In the genomic region with DNA sequence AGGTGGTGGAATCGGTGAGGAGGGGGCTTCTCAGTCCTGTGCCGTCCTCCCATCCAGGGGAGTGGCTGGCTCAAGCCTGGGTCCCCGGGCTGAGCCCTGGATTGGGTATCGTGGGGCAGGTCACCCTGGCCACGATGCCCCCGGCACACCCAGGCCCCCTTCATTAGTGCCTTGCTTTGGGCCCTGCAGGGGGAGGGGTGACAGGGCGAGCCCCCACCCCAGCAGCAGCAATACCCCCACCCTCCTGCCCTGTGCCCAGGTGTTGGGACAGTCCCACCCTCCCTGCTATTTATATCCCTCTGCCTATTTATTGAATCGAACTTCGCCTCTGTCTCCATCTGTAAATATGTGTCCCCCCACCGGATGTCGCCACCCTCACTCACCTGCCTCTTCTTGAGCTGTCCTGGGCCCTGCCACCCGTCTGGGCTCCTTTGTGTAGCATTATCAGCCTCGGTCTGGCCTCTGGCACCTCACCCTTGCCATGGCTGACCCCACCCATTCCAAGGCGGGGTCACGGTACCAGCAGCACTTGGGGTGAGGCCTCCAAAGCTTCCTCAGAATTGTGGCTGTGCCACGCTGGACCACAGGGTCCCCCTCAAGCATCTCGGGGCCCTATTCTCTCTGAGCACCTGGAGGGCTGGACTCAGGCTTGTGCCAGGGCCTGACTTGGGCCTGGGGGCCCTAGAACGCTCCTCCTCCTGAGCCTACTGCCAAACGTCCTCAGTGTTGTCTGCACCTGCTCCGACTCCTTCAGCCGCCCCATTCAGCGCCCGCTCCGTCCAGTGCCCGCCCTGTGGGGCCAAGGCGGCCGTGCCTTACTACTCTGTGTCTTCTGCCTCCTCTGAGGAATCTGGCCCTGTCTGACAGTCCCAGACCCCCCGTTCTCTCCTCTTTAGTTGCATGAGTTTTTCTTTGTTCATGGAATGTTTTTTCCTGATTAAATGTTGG, we compare ENCODE assay signal across 17 cellular contexts. TPM values are rescaled to one million over a fixed set of nuclear protein-coding genes. Genes with fewer than 3 reads are reported as not detected.
DNase-seq lines count a peak whose midpoint lies in the region; ATAC-seq, FAIRE-seq and TF ChIP-seq lines count a peak whose summit lies in the region.
"Had no signal": no experiment of that assay in that cellular context is flagged by ENCODE, and none has a peak within 500 bp of the region (broad histone marks: within the 10 kb centered on the region; RNA-seq: fewer than 3 reads in every experiment).

No MANE protein-coding gene starts in this region.

- no peak overlapping the region for H3K4me3 ChIP-seq in right cardiac atrium (ENCODE audit: low read length)
- no peak overlapping the region for H3K4me3 ChIP-seq in endothelial cell of umbilical vein (replicated peaks in 1 of 3; ENCODE audit: insufficient read depth in 1 of 3, low read depth in 1 of 3, low read length in 3 of 3)
- no peak overlapping the region for H3K4me3 ChIP-seq in osteoblast (ENCODE audit: insufficient read depth, low read length)

- 77% methylated on average over 28 of the region's 28 CpGs for WGBS in right cardiac atrium

- intact Hi-C loops in right cardiac atrium (cut with DNase I): no loop called here
- intact Hi-C loops in Right ventricle myocardium superior (cut with DNase I): no loop called here
- intact Hi-C loops in endothelial cell of umbilical vein (cut with micrococcal nuclease): no loop called here

- H3K79me2 ChIP-seq in endothelial cell of umbilical vein (ENCODE audit: control insufficient read depth, insufficient read depth, low read length): no peaks in the 10 kb centered on the region
- H3K79me2 ChIP-seq in osteoblast (ENCODE audit: insufficient read depth, low read length): no peaks in the 10 kb centered on the region

- TF ChIP-seq CTCF in endothelial cell of umbilical vein (IDR thresholded peaks at IDR 0.05; ENCODE audit: extremely low read depth in 1 of 2, insufficient read depth in 1 of 2, low read depth in 1 of 2, low read length in 2 of 2) (no peak), osteoblast (IDR thresholded peaks at IDR 0.05; ENCODE audit: extremely low read depth, low read depth, low read length) (no peak)

- no peaks in the 10 kb centered on the region for H4K20me1 ChIP-seq in endothelial cell of umbilical vein (replicated peaks; ENCODE audit: control insufficient read depth, extremely low read depth, insufficient read depth, low read length)
- H4K20me1 ChIP-seq in osteoblast (ENCODE audit: insufficient read depth, low read length): peaks cover 3% of the 10 kb centered on the region

- H3K9me3 ChIP-seq in right cardiac atrium (ENCODE audit: control insufficient read depth, low read length): no peaks in the 10 kb centered on the region
- H3K9me3 ChIP-seq in endothelial cell of umbilical vein (replicated peaks; ENCODE audit: control insufficient read depth, insufficient read depth, low read length): no peaks in the 10 kb centered on the region
- no peaks in the 10 kb centered on the region for H3K9me3 ChIP-seq in osteoblast (ENCODE audit: low read depth, low read length)

- H3K27me3 ChIP-seq in right cardiac atrium (ENCODE audit: control insufficient read depth, insufficient read depth) (no peaks in the 10 kb centered on the region), endothelial cell of umbilical vein (ENCODE audit: control insufficient read depth in 2 of 2, insufficient read depth in 2 of 2, low read length in 2 of 2) (no peaks in the 10 kb centered on the region), osteoblast (ENCODE audit: insufficient read depth, low read length) (no peaks in the 10 kb centered on the region)

- dilution Hi-C loops in endothelial cell of umbilical vein (cut with MboI; ENCODE audit: extremely low pct_ligation_motif_present, low sequenced_read_pairs): no loop called here

- CTCF ChIA-PET in endothelial cell of umbilical vein (lab: Charles Lee): interaction anchor here (0.9 to 1.6 kb wide), 2 partner anchors 9 to 14 kb away, joined by 3 read pairs; no protein-coding TSS in a partner anchor

- H3K4me1 ChIP-seq in right cardiac atrium (ENCODE audit: control insufficient read depth, insufficient read depth, low read length) (no peaks in the 10 kb centered on the region), endothelial cell of umbilical vein (ENCODE audit: control insufficient read depth, extremely low read depth, insufficient read depth, low read length) (peaks cover under 1% of the 10 kb centered on the region), osteoblast (ENCODE audit: insufficient read depth, low read length) (no peaks in the 10 kb centered on the region)

- DNase-seq in right cardiac atrium (peak in 2 of 3 donors; percentile 11 to 42), Right ventricle myocardium superior (no peak), endothelial cell of umbilical vein (ENCODE audit: low read depth, low spot score) (no peak), osteoblast (ENCODE audit: insufficient read length, low spot score, missing footprints) (peak; percentile 73), SW 1271 (lab: John Stamatoyannopoulos, UW) (no peak)
- DNase-seq in activated T-cell treated with anti-CD3 and anti-CD28 coated beads, Interleukin-2, amount 50 U/mL, for 48 hours: no peak
- DNase-seq in stimulated activated CD4-positive, alpha-beta T cell treated with anti-CD3 and anti-CD28 coated beads, Interleukin-4, amount 100 ng/mL, for 24 hours: no peak
- DNase-seq: AML-193; Calu3; CD4-positive, CD25-positive, alpha-beta regulatory T cell; HCEC 1CT; NCI-H187 treated with DMSO at 0.1 percent for 48 hours; NCI-H446 treated with DMSO at 0.1 percent for 48 hours; NCI-H82; SIG-M5 had no signal

- no peaks in the 10 kb centered on the region for H3K9me1 ChIP-seq in endothelial cell of umbilical vein (replicated peaks; ENCODE audit: control insufficient read depth, extremely low read depth, insufficient read depth, low read length)

- H3K36me3 ChIP-seq in endothelial cell of umbilical vein (ENCODE audit: control insufficient read depth in 2 of 2, extremely low read depth in 1 of 2, insufficient read depth in 2 of 2, low read length in 2 of 2): peaks cover 0 to 22% of the 10 kb centered on the region in 2 experiments
- peaks cover 11% of the 10 kb centered on the region for H3K36me3 ChIP-seq in osteoblast (ENCODE audit: insufficient read depth, low read length)

- POLR2A ChIA-PET in endothelial cell of umbilical vein (lab: Charles Lee): no interaction called here

- no peak for TF ChIP-seq POLR2A in endothelial cell of umbilical vein (IDR thresholded peaks at IDR 0.05; ENCODE audit: low read depth, low read length)

- H2AFZ ChIP-seq in endothelial cell of umbilical vein (ENCODE audit: low read depth, low read length) (no peak overlapping the region), osteoblast (ENCODE audit: low read length) (no peak overlapping the region)

- H3K4me2 ChIP-seq in endothelial cell of umbilical vein (ENCODE audit: insufficient read depth, low read length): no peak overlapping the region
- H3K4me2 ChIP-seq in osteoblast (ENCODE audit: insufficient read depth, low read length): no peak overlapping the region

- BruUV-seq in endothelial cell of umbilical vein (replicated peaks; lab: Mats Ljungman, UMichigan): TSS peak; percentile 38

- no peak overlapping the region for H3K9ac ChIP-seq in endothelial cell of umbilical vein (replicated peaks; ENCODE audit: extremely low read depth, insufficient read depth, low read length)

- no peak for FAIRE-seq in endothelial cell of umbilical vein (lab: Jason Lieb, UNC)
- FAIRE-seq: RCC 7860 had no signal

- no peak for ATAC-seq in right cardiac atrium
- ATAC-seq in Right ventricle myocardium superior (ENCODE audit: poor library complexity): no peak

- H3K27ac ChIP-seq in right cardiac atrium (ENCODE audit: low read length): no peak overlapping the region
- H3K27ac ChIP-seq in endothelial cell of umbilical vein (ENCODE audit: insufficient read depth, low read depth, low read length): no peak overlapping the region
- H3K27ac ChIP-seq in osteoblast (ENCODE audit: low read depth, low read length): no peak overlapping the region
- H3K27ac ChIP-seq: HL-60 had no signal

RNA-seq across cellular contexts. Expression of a gene that starts 6.1 kb away (rescaled TPM):
- total RNA-seq in right cardiac atrium (10 to 100 TPM; 16.3 to 22.0 (median 19.5) TPM), Right ventricle myocardium superior (18.0 TPM), endothelial cell of umbilical vein (14.3 and 17.8 TPM in 2 replicates), osteoblast (16.5 and 21.7 TPM in 2 replicates)
- polyA plus RNA-seq in right cardiac atrium (25.8 TPM), endothelial cell of umbilical vein (31.9 and 47.8 TPM in 2 replicates)
- polyA plus RNA-seq in endothelial cell of umbilical vein (2011; cell fraction: cytosol; rRNA removed): 22.4 and 25.4 TPM in 2 replicates
- polyA plus RNA-seq in endothelial cell of umbilical vein (2011; cell fraction: nucleus; rRNA removed): 5.0 and 7.1 TPM in 2 replicates
- 18.7 and 19.4 TPM in 2 replicates for polyA plus RNA-seq in endothelial cell of umbilical vein (2012)
- 4.6 and 6.8 TPM in 2 replicates for polyA minus RNA-seq in endothelial cell of umbilical vein
- polyA minus RNA-seq in endothelial cell of umbilical vein (2011; cell fraction: cytosol; rRNA and poly(A)+ RNA removed): 18.5 TPM
- 0.48 and 1.4 TPM in 2 replicates for polyA minus RNA-seq in endothelial cell of umbilical vein (2011; cell fraction: nucleus; rRNA and poly(A)+ RNA removed)

RNA-seq across cellular contexts. Expression of a gene that starts 13.5 kb away (rescaled TPM):
- total RNA-seq in right cardiac atrium (10 to 100 TPM; 51.1 to 62.1 (median 60.3) TPM), Right ventricle myocardium superior (54.7 TPM), endothelial cell of umbilical vein (27.2 and 31.4 TPM in 2 replicates), osteoblast (30.4 and 31.5 TPM in 2 replicates)
- polyA plus RNA-seq in right cardiac atrium (43.6 TPM), endothelial cell of umbilical vein (25.3 and 28.3 TPM in 2 replicates)
- polyA plus RNA-seq in endothelial cell of umbilical vein (2011; cell fraction: cytosol; rRNA removed): 21.3 and 26.1 TPM in 2 replicates
- 10.5 and 10.9 TPM in 2 replicates for polyA plus RNA-seq in endothelial cell of umbilical vein (2011; cell fraction: nucleus; rRNA removed)
- 18.7 and 25.4 TPM in 2 replicates for polyA plus RNA-seq in endothelial cell of umbilical vein (2012)
- 20.1 and 20.2 TPM in 2 replicates for polyA minus RNA-seq in endothelial cell of umbilical vein
- polyA minus RNA-seq in endothelial cell of umbilical vein (2011; cell fraction: cytosol; rRNA and poly(A)+ RNA removed): 47.9 TPM
- polyA minus RNA-seq in endothelial cell of umbilical vein (2011; cell fraction: nucleus; rRNA and poly(A)+ RNA removed): 4.5 and 4.8 TPM in 2 replicates

RNA-seq across cellular contexts. Expression of a gene that starts 14.9 kb away (rescaled TPM):
- total RNA-seq in right cardiac atrium: 10 to 100 TPM; 26.5 to 34.0 (median 29.6) TPM
- polyA plus RNA-seq in right cardiac atrium: 12.2 TPM
- 15.0 TPM for total RNA-seq in Right ventricle myocardium superior
- total RNA-seq in endothelial cell of umbilical vein: 58.3 and 58.6 TPM in 2 replicates
- 56.8 and 63.2 TPM in 2 replicates for polyA plus RNA-seq in endothelial cell of umbilical vein
- polyA plus RNA-seq in endothelial cell of umbilical vein (2011; cell fraction: cytosol; rRNA removed): 16.5 and 21.7 TPM in 2 replicates
- 245 and 272 TPM in 2 replicates for polyA plus RNA-seq in endothelial cell of umbilical vein (2011; cell fraction: nucleus; rRNA removed)
- polyA plus RNA-seq in endothelial cell of umbilical vein (2012): 40.4 and 51.8 TPM in 2 replicates
- polyA minus RNA-seq in endothelial cell of umbilical vein: 79.7 and 86.2 TPM in 2 replicates
- 10.7 TPM for polyA minus RNA-seq in endothelial cell of umbilical vein (2011; cell fraction: cytosol; rRNA and poly(A)+ RNA removed)
- polyA minus RNA-seq in endothelial cell of umbilical vein (2011; cell fraction: nucleus; rRNA and poly(A)+ RNA removed): 65.9 and 96.1 TPM in 2 replicates
- 15.9 and 18.8 TPM in 2 replicates for total RNA-seq in osteoblast

RNA-seq across cellular contexts. Expression of a gene that starts 17.5 kb away (rescaled TPM):
- total RNA-seq in right cardiac atrium (10 to 100 TPM; 14.4 to 18.9 (median 15.5) TPM), Right ventricle myocardium superior (11.1 TPM), endothelial cell of umbilical vein (19.7 and 22.6 TPM in 2 replicates), osteoblast (34.5 and 36.2 TPM in 2 replicates)
- polyA plus RNA-seq in right cardiac atrium (17.3 TPM), endothelial cell of umbilical vein (21.9 and 30.8 TPM in 2 replicates)
- polyA plus RNA-seq in endothelial cell of umbilical vein (2011; cell fraction: cytosol; rRNA removed): 13.4 and 16.6 TPM in 2 replicates
- 7.2 and 7.6 TPM in 2 replicates for polyA plus RNA-seq in endothelial cell of umbilical vein (2011; cell fraction: nucleus; rRNA removed)
- polyA plus RNA-seq in endothelial cell of umbilical vein (2012): 22.1 and 28.4 TPM in 2 replicates
- polyA minus RNA-seq in endothelial cell of umbilical vein: 10.7 and 12.7 TPM in 2 replicates
- 27.2 TPM for polyA minus RNA-seq in endothelial cell of umbilical vein (2011; cell fraction: cytosol; rRNA and poly(A)+ RNA removed)
- 3.1 and 3.9 TPM in 2 replicates for polyA minus RNA-seq in endothelial cell of umbilical vein (2011; cell fraction: nucleus; rRNA and poly(A)+ RNA removed)

RNA-seq across cellular contexts. Expression of a gene that starts 29.0 kb away (rescaled TPM):
- total RNA-seq in right cardiac atrium (10 to 100 TPM; 48.6 to 54.0 (median 53.0) TPM), Right ventricle myocardium superior (45.6 TPM), endothelial cell of umbilical vein (111 and 123 TPM in 2 replicates), osteoblast (46.0 and 48.1 TPM in 2 replicates)
- polyA plus RNA-seq in right cardiac atrium (88.7 TPM), endothelial cell of umbilical vein (66.6 and 75.9 TPM in 2 replicates)
- polyA plus RNA-seq in endothelial cell of umbilical vein (2011; cell fraction: cytosol; rRNA removed): 102 and 105 TPM in 2 replicates
- polyA plus RNA-seq in endothelial cell of umbilical vein (2011; cell fraction: nucleus; rRNA removed): 244 and 250 TPM in 2 replicates
- polyA plus RNA-seq in endothelial cell of umbilical vein (2012): 131 and 172 TPM in 2 replicates
- 69.6 and 72.8 TPM in 2 replicates for polyA minus RNA-seq in endothelial cell of umbilical vein
- 22.5 TPM for polyA minus RNA-seq in endothelial cell of umbilical vein (2011; cell fraction: cytosol; rRNA and poly(A)+ RNA removed)
- 39.7 and 43.1 TPM in 2 replicates for polyA minus RNA-seq in endothelial cell of umbilical vein (2011; cell fraction: nucleus; rRNA and poly(A)+ RNA removed)

Comparison
In these comparisons a context has a peak if more than half of its experiments do, and no peak if none do; other contexts are left out.
1. DNase-seq: peak in right cardiac atrium (2 of 3) and osteoblast (single experiment); none in Right ventricle myocardium superior (single experiment), endothelial cell of umbilical vein (single experiment), activated T-cell treated with anti-CD3 and anti-CD28 coated beads, Interleukin-2, amount 50 U/mL, for 48 hours (0 of 2), stimulated activated CD4-positive, alpha-beta T cell treated with anti-CD3 and anti-CD28 coated beads, Interleukin-4, amount 100 ng/mL, for 24 hours (single experiment) and SW 1271 (0 of 2).